34 cellular contexts compared by ENCODE assay signal in genomic region chr14:66443158-66443695, GRCh38. TPM values are rescaled to one million over a fixed set of nuclear protein-coding genes. Genes with fewer than 3 reads are reported as not detected.
DNase-seq lines count a peak whose midpoint lies in the region; ATAC-seq, FAIRE-seq and TF ChIP-seq lines count a peak whose summit lies in the region.
"Had no signal": no experiment of that assay in that cellular context is flagged by ENCODE, and none has a peak within 500 bp of the region (broad histone marks: within the 10 kb centered on the region; RNA-seq: fewer than 3 reads in every experiment).

No MANE protein-coding gene starts in this region.

- H3K4me3 Mint-ChIP-seq in CD8-positive, alpha-beta T cell, result no peak overlapping the region
- H3K4me3 Mint-ChIP-seq: activated CD4-positive, alpha-beta memory T cell treated with anti-CD3 and anti-CD28 coated beads for 36 hours; activated naive CD8-positive, alpha-beta T cell treated with anti-CD3 and anti-CD28 coated beads, Interleukin-2, amount 50 U/mL, for 24 hours had no signal

- intact Hi-C loops in CD8-positive, alpha-beta T cell (cut with DNase I, micrococcal nuclease), result no loop called here
- intact Hi-C loops in PC-9 (cut with micrococcal nuclease; ENCODE audit: unreplicated experiment), result no loop called here

- no peaks in the 10 kb centered on the region for H3K27me3 Mint-ChIP-seq in CD8-positive, alpha-beta T cell (ENCODE audit: low read depth)
- H3K27me3 Mint-ChIP-seq: activated CD4-positive, alpha-beta memory T cell treated with anti-CD3 and anti-CD28 coated beads for 36 hours; activated naive CD8-positive, alpha-beta T cell treated with anti-CD3 and anti-CD28 coated beads, Interleukin-2, amount 50 U/mL, for 24 hours had no signal

- no peaks in the 10 kb centered on the region for H4K20me1 ChIP-seq in PC-9 (ENCODE audit: insufficient read depth)

- in situ Hi-C loops in astrocyte of the spinal cord (cut with HindIII; ENCODE audit: low sequenced_read_pairs), result no loop called here

- H3K9me3 Mint-ChIP-seq in CD8-positive, alpha-beta T cell, result peaks cover 21% of the 10 kb centered on the region

- POLR2A ChIA-PET in CD8-positive, alpha-beta T cell (lab: Charles Lee), result no interaction called here
- POLR2A ChIA-PET in PC-9 (lab: Charles Lee; ENCODE audit: unreplicated experiment), result no interaction called here

- H3K27me3 ChIP-seq in CD8-positive, alpha-beta T cell (ENCODE audit: insufficient read depth, low read length), result no peaks in the 10 kb centered on the region
- H3K27me3 ChIP-seq in PC-9 (ENCODE audit: insufficient read depth, low read depth), result no peaks in the 10 kb centered on the region
- H3K27me3 ChIP-seq: dorsolateral prefrontal cortex, gastroesophageal sphincter, left lung, neutrophil, tibial nerve had no signal

- no peak for TF ChIP-seq CTCF in astrocyte of the spinal cord (IDR thresholded peaks at IDR 0.05; ENCODE audit: low read depth, low read length)
- no peak for TF ChIP-seq CTCF in CD8-positive, alpha-beta T cell (IDR thresholded peaks at IDR 0.05)
- no peak for TF ChIP-seq CTCF in PC-9 (conservative IDR thresholded peaks at IDR 0.05)

- H3K4me1 Mint-ChIP-seq in CD8-positive, alpha-beta T cell (ENCODE audit: low read depth), result no peaks in the 10 kb centered on the region
- H3K4me1 Mint-ChIP-seq: activated naive CD8-positive, alpha-beta T cell treated with anti-CD3 and anti-CD28 coated beads, Interleukin-2, amount 50 U/mL, for 24 hours had no signal

- no peaks in the 10 kb centered on the region for H3K79me2 ChIP-seq in PC-9 (ENCODE audit: low read depth)

- no peak overlapping the region for H3K27ac ChIP-seq in CD8-positive, alpha-beta T cell (ENCODE audit: low read depth, low read length)
- no peak overlapping the region for H3K27ac ChIP-seq in PC-9
- H3K27ac ChIP-seq: C4-2B, gastroesophageal sphincter, left lung, neutrophil, prostate gland, tibial nerve had no signal

- H3K36me3 Mint-ChIP-seq in CD8-positive, alpha-beta T cell, result peaks cover 2% of the 10 kb centered on the region

- no peak for ATAC-seq in HG03108 (IDR thresholded peaks at IDR 0.05; ENCODE audit: unreplicated experiment)
- no peak for ATAC-seq in CD8-positive, alpha-beta T cell
- ATAC-seq in HG02623 (IDR thresholded peaks at IDR 0.05; ENCODE audit: unreplicated experiment), result no peak
- ATAC-seq: activated naive CD8-positive, alpha-beta T cell treated with anti-CD3 and anti-CD28 coated beads, Interleukin-2, amount 50 U/mL, for 24 hours; gastroesophageal sphincter; K562; left lung; Panc1 had no signal

- no peaks in the 10 kb centered on the region for H3K4me1 ChIP-seq in CD8-positive, alpha-beta T cell (ENCODE audit: insufficient read depth, low read length)
- no peaks in the 10 kb centered on the region for H3K4me1 ChIP-seq in PC-9 (replicated peaks; ENCODE audit: insufficient read depth)
- H3K4me1 ChIP-seq: Caco-2, gastroesophageal sphincter, left lung, prostate gland, tibial nerve had no signal

- no peak overlapping the region for H2AFZ ChIP-seq in PC-9

- peak; percentile 97 for FAIRE-seq in HTR-8/SVneo (lab: Jason Lieb, UNC)
- FAIRE-seq: K562 had no signal

- no peak overlapping the region for H3K27ac Mint-ChIP-seq in CD8-positive, alpha-beta T cell
- H3K27ac Mint-ChIP-seq: activated CD4-positive, alpha-beta memory T cell treated with anti-CD3 and anti-CD28 coated beads for 36 hours; activated naive CD8-positive, alpha-beta T cell treated with anti-CD3 and anti-CD28 coated beads, Interleukin-2, amount 50 U/mL, for 24 hours had no signal

- DNase-seq in HTR-8/SVneo (ENCODE audit: insufficient read length, low spot score), result no peak
- peak; percentile 1 for DNase-seq in astrocyte of the spinal cord (ENCODE audit: low read depth, low spot score)
- DNase-seq in kidney tubule cell (ENCODE audit: low spot score), result peak; percentile 75
- DNase-seq in CD8-positive, alpha-beta T cell, result no peak
- DNase-seq in PC-9, result no peak
- DNase-seq: activated CD4-positive, alpha-beta memory T cell treated with anti-CD3 and anti-CD28 coated beads for 36 hours; activated CD4-positive, CD25-positive, alpha-beta regulatory T cell treated with anti-CD3 and anti-CD28 coated beads, Interleukin-2, amount 50 U/mL, for 72 hours; activated naive CD4-positive, alpha-beta T cell; activated naive CD8-positive, alpha-beta T cell treated with anti-CD3 and anti-CD28 coated beads, Interleukin-2, amount 50 U/mL, for 24 hours; Caco-2; cerebellar nuclear complex; dorsolateral prefrontal cortex; GF-D8; GOT3; hippocampal formation; left lung; NCI-H1092 treated with DMSO at 0.1 percent for 48 hours; NCI-H2029; NCI-H2227 treated with DMSO at 0.1 percent for 48 hours; NCI-H526 treated with DMSO at 0.1 percent for 48 hours; SHP77 treated with DMSO at 0.1 percent for 48 hours; stimulated activated CD4-positive, alpha-beta T cell treated with anti-CD3 and anti-CD28 coated beads, Interleukin-4, amount 100 ng/mL, for 24 hours; T-helper 2 cell had no signal

- H3K9me3 ChIP-seq in CD8-positive, alpha-beta T cell (ENCODE audit: low read length), result no peaks in the 10 kb centered on the region
- H3K9me3 ChIP-seq in PC-9 (ENCODE audit: insufficient read depth, low read depth), result peaks cover 6% of the 10 kb centered on the region; the same call in 1 of the 2 replicates
- H3K9me3 ChIP-seq: neutrophil, prostate gland had no signal

- no peak overlapping the region for H3K4me2 ChIP-seq in PC-9

- no peaks in the 10 kb centered on the region for H3F3A ChIP-seq in PC-9 (ENCODE audit: insufficient read depth, low read depth)

- BruUV-seq in PC-9 (replicated peaks; lab: Mats Ljungman, UMichigan), result no TSS peak

- CTCF ChIA-PET in CD8-positive, alpha-beta T cell (lab: Charles Lee), result no interaction called here
- CTCF ChIA-PET in PC-9 (lab: Charles Lee), result no interaction called here

- no peak overlapping the region for H3K4me3 ChIP-seq in astrocyte of the spinal cord (ENCODE audit: low read depth, low read length)
- no peak overlapping the region for H3K4me3 ChIP-seq in CD8-positive, alpha-beta T cell (ENCODE audit: low read depth, low read length)
- no peak overlapping the region for H3K4me3 ChIP-seq in PC-9
- H3K4me3 ChIP-seq: dorsolateral prefrontal cortex, gastroesophageal sphincter, K562, left lung, prostate gland, tibial nerve had no signal

- H3K36me3 ChIP-seq in CD8-positive, alpha-beta T cell (ENCODE audit: insufficient read depth, low read length), result no peaks in the 10 kb centered on the region
- H3K36me3 ChIP-seq in PC-9 (ENCODE audit: low read depth), result no peaks in the 10 kb centered on the region
- H3K36me3 ChIP-seq: gastroesophageal sphincter, left lung, neutrophil, prostate gland, tibial nerve had no signal

- no peaks in the 10 kb centered on the region for H3K9me2 ChIP-seq in PC-9 (ENCODE audit: insufficient read depth)

RNA-seq across cellular contexts. Expression of gene CCDC196, which starts 42.9 kb away (rescaled TPM):
- total RNA-seq in CD8-positive, alpha-beta T cell, result not detected
- not detected in 2 replicates for total RNA-seq in PC-9 (2021)
- total RNA-seq: activated CD4-positive, alpha-beta memory T cell treated with anti-CD3 and anti-CD28 coated beads for 36 hours; Caco-2; gastroesophageal sphincter; HT-29; K562; left lung; mesenteric fat pad; tibial nerve had no signal

Comparison
In these comparisons a context has a peak if more than half of its experiments do, and no peak if none do; other contexts are left out.
1. DNase-seq: peak in astrocyte of the spinal cord (single experiment) and kidney tubule cell (single experiment); none in HTR-8/SVneo (single experiment), CD8-positive, alpha-beta T cell (0 of 7) and PC-9 (0 of 2).